In the genomic region with DNA sequence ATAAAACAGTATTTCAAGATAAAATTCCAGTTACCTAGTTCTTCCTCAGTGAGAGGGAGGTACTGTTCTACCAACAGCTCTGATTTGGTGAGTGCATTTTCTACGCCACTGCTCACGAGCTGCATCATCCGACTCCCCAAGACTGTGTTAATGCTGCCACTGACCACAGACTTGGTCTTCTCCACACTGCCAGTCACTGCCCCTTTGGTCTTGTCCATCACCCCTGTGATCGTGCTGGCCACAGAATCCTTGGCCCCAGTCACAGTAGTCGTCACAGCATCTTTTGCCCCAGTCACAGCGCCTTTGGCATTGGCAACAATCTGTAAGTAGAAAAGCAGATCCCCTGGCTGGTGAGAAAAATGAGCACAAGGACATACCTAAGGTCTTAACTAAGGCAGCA, we compare ENCODE assay signal across 23 cellular contexts.
"Had no signal": no experiment of that assay in that cellular context is flagged by ENCODE, and none has a peak within 500 bp of the region (broad histone marks: within the 10 kb centered on the region; RNA-seq: fewer than 3 reads in every experiment).

No MANE protein-coding gene starts in this region.

- H3K9me3 Mint-ChIP-seq: dendritic cell treated with granulocyte-macrophage colony-stimulating factor and Interleukin-4, amounts not matched to agents 40 ng/mL and 50 ng/mL, for 4 days; effector memory CD8-positive, alpha-beta T cell; memory B cell; natural killer cell treated with Interleukin-12 subunit alpha and Interleukin-12 subunit beta and Interleukin-15 and Interleukin-18, amount 100 ng/mL, for 72 hours; neural progenitor cell; stimulated activated naive B cell treated with anti-CD40 and anti-IgM and Interleukin-4, amounts not matched to agents 10 μg/mL and 1 μg/mL and 100 μg/mL, for 72 hours; stimulated activated naive CD8-positive, alpha-beta T cell treated with anti-CD3 and anti-CD28 coated beads, Interleukin-15, amount 100 ng/mL, for 72 hours had no signal

- ATAC-seq: effector memory CD8-positive, alpha-beta T cell; foreskin keratinocyte; heart left ventricle; left lung; lower lobe of right lung; natural killer cell treated with Interleukin-12 subunit alpha and Interleukin-12 subunit beta and Interleukin-15 and Interleukin-18, amount 100 ng/mL, for 72 hours; sciatic nerve; stimulated activated naive B cell treated with anti-CD40 and anti-IgM and Interleukin-4, amounts not matched to agents 10 μg/mL and 1 μg/mL and 100 μg/mL, for 72 hours; stimulated activated naive CD8-positive, alpha-beta T cell treated with anti-CD3 and anti-CD28 coated beads, Interleukin-15, amount 100 ng/mL, for 72 hours had no signal

- H3K4me1 Mint-ChIP-seq: memory B cell, neural progenitor cell had no signal

- H3K9ac ChIP-seq: neural progenitor cell had no signal

- H3K27me3 Mint-ChIP-seq: dendritic cell treated with granulocyte-macrophage colony-stimulating factor and Interleukin-4, amounts not matched to agents 40 ng/mL and 50 ng/mL, for 4 days; effector memory CD8-positive, alpha-beta T cell; memory B cell; natural killer cell treated with Interleukin-12 subunit alpha and Interleukin-12 subunit beta and Interleukin-15 and Interleukin-18, amount 100 ng/mL, for 72 hours; stimulated activated naive B cell treated with anti-CD40 and anti-IgM and Interleukin-4, amounts not matched to agents 10 μg/mL and 1 μg/mL and 100 μg/mL, for 72 hours; stimulated activated naive CD8-positive, alpha-beta T cell treated with anti-CD3 and anti-CD28 coated beads, Interleukin-15, amount 100 ng/mL, for 72 hours had no signal

- H3K4me2 ChIP-seq: neural progenitor cell had no signal

- H3K27ac ChIP-seq: foreskin keratinocyte, left lung, lower lobe of right lung, neural progenitor cell, ovary, thoracic aorta, transverse colon had no signal

- H3K4me3 Mint-ChIP-seq: dendritic cell treated with granulocyte-macrophage colony-stimulating factor and Interleukin-4, amounts not matched to agents 40 ng/mL and 50 ng/mL, for 4 days; effector memory CD8-positive, alpha-beta T cell; memory B cell; natural killer cell treated with Interleukin-12 subunit alpha and Interleukin-12 subunit beta and Interleukin-15 and Interleukin-18, amount 100 ng/mL, for 72 hours; neural progenitor cell; stimulated activated naive B cell treated with anti-CD40 and anti-IgM and Interleukin-4, amounts not matched to agents 10 μg/mL and 1 μg/mL and 100 μg/mL, for 72 hours; stimulated activated naive CD8-positive, alpha-beta T cell treated with anti-CD3 and anti-CD28 coated beads, Interleukin-15, amount 100 ng/mL, for 72 hours had no signal

- H3K27ac Mint-ChIP-seq: memory B cell; natural killer cell treated with Interleukin-12 subunit alpha and Interleukin-12 subunit beta and Interleukin-15 and Interleukin-18, amount 100 ng/mL, for 72 hours; neural progenitor cell; stimulated activated naive B cell treated with anti-CD40 and anti-IgM and Interleukin-4, amounts not matched to agents 10 μg/mL and 1 μg/mL and 100 μg/mL, for 72 hours had no signal

- H3K27me3 ChIP-seq: foreskin keratinocyte, heart left ventricle, left lung, neural progenitor cell, ovary, transverse colon had no signal

- H2AFZ ChIP-seq: neural progenitor cell had no signal

- H3K9me3 ChIP-seq: heart left ventricle, left lung, lower lobe of right lung, ovary, thoracic aorta, transverse colon had no signal

- DNase-seq: effector memory CD8-positive, alpha-beta T cell; erythroblast; foreskin keratinocyte; heart left ventricle; hippocampal formation; left lung; lower lobe of right lung; midbrain; nucleus accumbens; ovary; stimulated activated CD4-positive, alpha-beta T cell treated with anti-CD3 and anti-CD28 coated beads, Interleukin-2, amount 100 ng/mL, for 24 hours; stimulated activated CD4-positive, alpha-beta T cell treated with anti-CD3 and anti-CD28 coated beads, Interleukin-4, amount 100 ng/mL, for 4 hours; stimulated activated naive B cell treated with anti-CD40 and anti-IgM and Interleukin-4, amounts not matched to agents 10 μg/mL and 1 μg/mL and 100 μg/mL, for 72 hours; stimulated activated naive CD8-positive, alpha-beta T cell treated with anti-CD3 and anti-CD28 coated beads, Interleukin-15, amount 100 ng/mL, for 72 hours; substantia nigra; transverse colon had no signal

- H3K4me3 ChIP-seq: heart left ventricle, left lung, lower lobe of right lung, neural progenitor cell, ovary, skin epidermis, thoracic aorta, transverse colon had no signal

- H3K36me3 ChIP-seq: ovary had no signal
